In genomic region chr12:6534158-6534913, GRCh38 we compare ENCODE assay signal across 1 cellular context.
A peak's percentile ranks its signal among the peaks of the same experiment; 100 is the strongest.
TF ChIP-seq lines count a peak whose summit lies in the region.

TSS of gene GAPDH (plus strand) at chr12:6534517. CDS start at chr12:6534833, 316 bp downstream.

TF ChIP-seq in GM12878, 131 proteins besides CTCF, POLR2A, EP300 and RAD21 (continued from another document and continues in another):
- TF ChIP-seq ZBTB33 (IDR thresholded peaks at IDR 0.05) (no peak), MLLT1 (IDR thresholded peaks at IDR 0.05) (no peak; the same call in 1 of the 2 replicates), CBX3 (IDR thresholded peaks at IDR 0.05; ENCODE audit: borderline replicate concordance, low read depth) (no peak), LARP7 (IDR thresholded peaks at IDR 0.05) (no peak; the same call in 1 of the 2 replicates), E2F8 (IDR thresholded peaks at IDR 0.05; ENCODE audit: low read depth, partially characterized antibody) (peak; percentile 77), ZZZ3 (IDR thresholded peaks at IDR 0.05; ENCODE audit: control insufficient read depth, insufficient read length, low read depth) (no peak), SUPT20H (IDR thresholded peaks at IDR 0.05; ENCODE audit: borderline replicate concordance, control insufficient read depth, low read depth, low read length) (no peak), SP1 (IDR thresholded peaks at IDR 0.05; ENCODE audit: low read depth, low read length) (peak; percentile 44), BMI1 (IDR thresholded peaks at IDR 0.05; ENCODE audit: borderline replicate concordance) (no peak), IRF4 (IDR thresholded peaks at IDR 0.05; ENCODE audit: low read depth, low read length) (no peak), HDAC2 (IDR thresholded peaks at IDR 0.05) (no peak), ZSCAN29 (IDR thresholded peaks at IDR 0.05) (no peak), NFIC (IDR thresholded peaks at IDR 0.05; ENCODE audit: low read depth, low read length) (no peak), ZNF24 (IDR thresholded peaks at IDR 0.05) (no peak), KLF5 (IDR thresholded peaks at IDR 0.05; ENCODE audit: partially characterized antibody) (peak; percentile 61), ELK1 (IDR thresholded peaks at IDR 0.05; ENCODE audit: low read depth, low read length) (no peak), SMARCA5 (IDR thresholded peaks at IDR 0.05) (0 out of 2 replicates have a peak, but pooled peaks have one; percentile 18), MAX (IDR thresholded peaks at IDR 0.05; ENCODE audit: low read depth, low read length) (peak; percentile 83), ZNF592 (IDR thresholded peaks at IDR 0.05) (no peak), MEF2A (IDR thresholded peaks at IDR 0.05; ENCODE audit: insufficient read depth, low read depth, low read length) (peak; percentile 34; the same call in 1 of the 2 replicates), STAT3 (IDR thresholded peaks at IDR 0.05; ENCODE audit: low read depth, low read length) (no peak), POLR2AphosphoS5 (IDR thresholded peaks at IDR 0.05; ENCODE audit: low read length) (peak; percentile 99), ETV6 (conservative IDR thresholded peaks at IDR 0.05 in 1 of 2, IDR thresholded peaks at IDR 0.05 in 1 of 2; ENCODE audit: borderline replicate concordance in 1 of 2, low read depth in 1 of 2) (peak in 1 of 2 experiments; percentile 19; a peak in 1 of 4 replicates), MXI1 (IDR thresholded peaks at IDR 0.05; ENCODE audit: low read depth, low read length) (peak; percentile 83), RB1 (IDR thresholded peaks at IDR 0.05; ENCODE audit: borderline replicate concordance) (peak; percentile 91), CBFB (IDR thresholded peaks at IDR 0.05; ENCODE audit: low read depth) (peak; percentile 98), POU2F2 (IDR thresholded peaks at IDR 0.05; ENCODE audit: borderline replicate concordance, low read depth, low read length) (peak; percentile 98), IKZF2 (IDR thresholded peaks at IDR 0.05) (0 out of 4 replicates have a peak, but pooled peaks have one; percentile 43), TCF12 (IDR thresholded peaks at IDR 0.05; ENCODE audit: low read depth, low read length) (peak; percentile 72; the same call in 1 of the 2 replicates), SIX5 (IDR thresholded peaks at IDR 0.05; ENCODE audit: low read depth, low read length, severe bottlenecking) (no peak), JUND (IDR thresholded peaks at IDR 0.05; ENCODE audit: low read depth, low read length) (no peak; the same call in 1 of the 2 replicates), POLR2AphosphoS2 (IDR thresholded peaks at IDR 0.05; ENCODE audit: low read depth, low read length) (peak; percentile 100), NKRF (conservative IDR thresholded peaks at IDR 0.05) (peak; percentile 79), SKIL (IDR thresholded peaks at IDR 0.05; ENCODE audit: low read depth, poor library complexity, severe bottlenecking) (no peak), WRNIP1 (IDR thresholded peaks at IDR 0.05; ENCODE audit: borderline replicate concordance, low read depth, low read length) (no peak), ATF2 (IDR thresholded peaks at IDR 0.05; ENCODE audit: low read length) (no peak), JUNB (IDR thresholded peaks at IDR 0.05) (0 out of 2 replicates have a peak, but pooled peaks have one; percentile 16), RELB (IDR thresholded peaks at IDR 0.05; ENCODE audit: low read depth) (peak; percentile 88), RAD51 (IDR thresholded peaks at IDR 0.05) (no peak), NR2C2 (IDR thresholded peaks at IDR 0.05; ENCODE audit: borderline replicate concordance, control insufficient read depth, insufficient read length, low read depth) (no peak)
